In genomic region chr17:561118-561517, GRCh38 we compare ENCODE assay signal across 1 cellular context.
TF ChIP-seq lines count a peak whose summit lies in the region.

No MANE protein-coding gene starts in this region.

TF ChIP-seq in HCT116, 20 proteins besides CTCF, POLR2A, EP300 and RAD21 (continued from another document):
- TF ChIP-seq ZNF274 (IDR thresholded peaks at IDR 0.05; ENCODE audit: low read depth, low read length) (no peak), JUND (IDR thresholded peaks at IDR 0.05) (no peak), FOSL1 (IDR thresholded peaks at IDR 0.05; ENCODE audit: low read depth) (no peak), ELF1 (IDR thresholded peaks at IDR 0.05; ENCODE audit: borderline replicate concordance, low read depth) (no peak), EZH2phosphoT487 (IDR thresholded peaks at IDR 0.05; ENCODE audit: borderline replicate concordance) (no peak), EGR1 (IDR thresholded peaks at IDR 0.05; ENCODE audit: low read depth) (no peak), SIN3A (IDR thresholded peaks at IDR 0.05; ENCODE audit: low read depth) (no peak)
TF ChIP-seq in HCT116: peak in this region for 0.
